ENCODE assay signal across 8 cellular contexts in the genomic region with DNA sequence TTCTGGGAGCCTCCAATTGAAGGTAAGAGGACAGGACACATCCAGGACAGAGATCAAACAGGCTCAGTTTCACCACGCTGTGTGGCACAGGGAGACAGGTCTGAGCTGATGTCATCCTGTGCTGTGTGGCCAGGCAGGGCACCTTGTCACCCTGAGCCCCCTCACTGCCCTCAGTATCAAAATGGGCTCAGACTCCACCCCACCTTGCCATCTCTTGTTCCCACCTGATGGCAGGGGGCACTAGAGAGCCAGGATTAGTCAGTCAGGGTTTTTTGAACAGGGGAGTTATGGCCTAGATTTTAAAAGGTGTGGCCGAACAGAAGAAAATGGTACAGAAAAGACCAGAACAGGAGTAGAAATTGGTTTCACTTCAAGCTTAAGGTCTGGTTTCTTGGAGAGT. TPM values are rescaled to one million over a fixed set of nuclear protein-coding genes. Genes with fewer than 3 reads are reported as not detected.
DNase-seq lines count a peak whose midpoint lies in the region; ATAC-seq and TF ChIP-seq lines count a peak whose summit lies in the region.

No MANE protein-coding gene starts in this region.

- H3K27me3 ChIP-seq in testis: no peaks in the 10 kb centered on the region

- DNase-seq in NCI-H1694 (lab: John Stamatoyannopoulos, UW) (peak; percentile 56), NCI-H1694 treated with DMSO at 0.1 percent for 48 hours (lab: John Stamatoyannopoulos, UW) (no peak), LNCaP clone FGC (ENCODE audit: low read depth) (no peak), glomerular visceral epithelial cell (ENCODE audit: extremely low spot score) (peak; percentile 44), testis (no peak)
- peak; percentile 64 for DNase-seq in activated CD4-positive, alpha-beta memory T cell treated with anti-CD3 and anti-CD28 coated beads for 36 hours

- no peaks in the 10 kb centered on the region for H3K36me3 ChIP-seq in testis (ENCODE audit: low read depth, missing control alignments)

- TF ChIP-seq CTCF in LNCaP clone FGC (IDR thresholded peaks at IDR 0.05; ENCODE audit: control insufficient read depth, extremely low read depth, insufficient read depth): peak; percentile 53
- TF ChIP-seq CTCF in testis (IDR thresholded peaks at IDR 0.05): peak in 2 of 3 experiments; percentile 35 to 55

- ATAC-seq in GM19397 (IDR thresholded peaks at IDR 0.05; ENCODE audit: unreplicated experiment): no peak
- no peak for ATAC-seq in HG03378 (IDR thresholded peaks at IDR 0.05; ENCODE audit: unreplicated experiment)

- no peaks in the 10 kb centered on the region for H3K27me3 Mint-ChIP-seq in activated CD4-positive, alpha-beta memory T cell treated with anti-CD3 and anti-CD28 coated beads for 36 hours

- H3K27ac Mint-ChIP-seq in activated CD4-positive, alpha-beta memory T cell treated with anti-CD3 and anti-CD28 coated beads for 36 hours: no peak overlapping the region

- peaks cover 13% of the 10 kb centered on the region for H3K4me1 ChIP-seq in testis

- CTCF ChIA-PET in activated CD4-positive, alpha-beta memory T cell treated with anti-CD3 and anti-CD28 coated beads for 36 hours (lab: Charles Lee): interaction anchor here (0.9 to 15.6 kb wide), 13 partner anchors 8 to 409 kb away, joined by 3 to 211 read pairs (median 6); partner anchors contain the start of genes CNP, DNAJC7 and NKIRAS2

- no peak overlapping the region for H3K4me3 Mint-ChIP-seq in activated CD4-positive, alpha-beta memory T cell treated with anti-CD3 and anti-CD28 coated beads for 36 hours

- no peak overlapping the region for H3K27ac ChIP-seq in testis

- no peaks in the 10 kb centered on the region for H3K9me3 ChIP-seq in testis

- WGBS in testis, 2 donors: 67 to 81% methylated on average over 1 to 2 of the region's 2 CpGs

- no peaks in the 10 kb centered on the region for H3K9me3 Mint-ChIP-seq in activated CD4-positive, alpha-beta memory T cell treated with anti-CD3 and anti-CD28 coated beads for 36 hours

- H3K36me3 Mint-ChIP-seq in activated CD4-positive, alpha-beta memory T cell treated with anti-CD3 and anti-CD28 coated beads for 36 hours: peaks cover 31% of the 10 kb centered on the region

- TF ChIP-seq POLR2A in testis (IDR thresholded peaks at IDR 0.05): no peak

- POLR2A ChIA-PET in activated CD4-positive, alpha-beta memory T cell treated with anti-CD3 and anti-CD28 coated beads for 36 hours (lab: Charles Lee): interaction anchor here (1.3 kb wide), 1 partner anchor 9 kb away, joined by 3 read pairs; no protein-coding TSS in a partner anchor

- peaks cover 31% of the 10 kb centered on the region for H3K4me1 Mint-ChIP-seq in activated CD4-positive, alpha-beta memory T cell treated with anti-CD3 and anti-CD28 coated beads for 36 hours (ENCODE audit: low read depth)

- intact Hi-C loops in activated CD4-positive, alpha-beta memory T cell treated with anti-CD3 and anti-CD28 coated beads for 36 hours (cut with micrococcal nuclease): loop anchor here (1.0 kb wide), 1 partner anchor 63 kb away; the partner anchor contains the start of gene KCNH4
- intact Hi-C loops in testis (cut with DNase I; ENCODE audit: low total_unique reads): no loop called here

- H3K4me3 ChIP-seq in LNCaP clone FGC (ENCODE audit: low read depth, low read length): no peak overlapping the region
- H3K4me3 ChIP-seq in testis: no peak overlapping the region

RNA-seq across cellular contexts. Expression of gene KAT2A, which starts 2.6 kb away (rescaled TPM):
- 10 to 100 TPM; 38.6 to 41.0 TPM for total RNA-seq in activated CD4-positive, alpha-beta memory T cell treated with anti-CD3 and anti-CD28 coated beads for 36 hours
- total RNA-seq in testis: 100 to 1,000 TPM; 109 to 111 TPM
- polyA plus RNA-seq in testis (ENCODE audit: insufficient read depth, low read depth, low replicate concordance): 37.6 TPM

RNA-seq across cellular contexts. Expression of gene HSPB9, which starts 4.1 kb away (rescaled TPM):
- not detected for total RNA-seq in activated CD4-positive, alpha-beta memory T cell treated with anti-CD3 and anti-CD28 coated beads for 36 hours
- total RNA-seq in testis: 1 to 10 TPM; 6.9 to 9.8 TPM
- polyA plus RNA-seq in testis (ENCODE audit: insufficient read depth, low read depth, low replicate concordance): 12.9 TPM

RNA-seq across cellular contexts. Expression of gene DHX58, which starts 6.0 kb away (rescaled TPM):
- 10 to 100 TPM; 38.1 to 38.4 TPM for total RNA-seq in activated CD4-positive, alpha-beta memory T cell treated with anti-CD3 and anti-CD28 coated beads for 36 hours
- total RNA-seq in testis: 10 to 100 TPM; 35.9 to 51.1 TPM
- 56.3 TPM for polyA plus RNA-seq in testis (ENCODE audit: insufficient read depth, low read depth, low replicate concordance)

RNA-seq across cellular contexts. Expression of gene ZNF385C, which starts 20.3 kb away (rescaled TPM):
- total RNA-seq in activated CD4-positive, alpha-beta memory T cell treated with anti-CD3 and anti-CD28 coated beads for 36 hours: under 1 TPM in 1 of 2 experiments, not detected in 1; 0.10 TPM
- 10 to 100 TPM; 17.9 to 26.6 TPM for total RNA-seq in testis
- polyA plus RNA-seq in testis (ENCODE audit: insufficient read depth, low read depth, low replicate concordance): 21.4 TPM

RNA-seq across cellular contexts. Expression of gene RAB5C, which starts 36.2 kb away (rescaled TPM):
- 10 to 100 TPM; 47.8 to 52.4 TPM for total RNA-seq in activated CD4-positive, alpha-beta memory T cell treated with anti-CD3 and anti-CD28 coated beads for 36 hours
- 100 to 1,000 TPM in 1 of 2 donors, 10 to 100 TPM in 1; 96.0 to 152 TPM for total RNA-seq in testis
- 139 TPM for polyA plus RNA-seq in testis (ENCODE audit: insufficient read depth, low read depth, low replicate concordance)

Comparison
In these comparisons a context has a peak if more than half of its experiments do, and no peak if none do; other contexts are left out.
1. DNase-seq: peak in NCI-H1694 (single experiment), activated CD4-positive, alpha-beta memory T cell treated with anti-CD3 and anti-CD28 coated beads for 36 hours (single experiment) and glomerular visceral epithelial cell (single experiment); none in NCI-H1694 treated with DMSO at 0.1 percent for 48 hours (single experiment), LNCaP clone FGC (single experiment) and testis (single experiment).
2. RNA of gene HSPB9, which starts 4.1 kb away (total RNA-seq): 6.9 to 9.8 TPM in testis; not detected in activated CD4-positive, alpha-beta memory T cell treated with anti-CD3 and anti-CD28 coated beads for 36 hours; every median in the first group is over 4 times any median in the second.